ENCODE assay signal across 27 cellular contexts in genomic region chr18:55086931-55087330, GRCh38.
"Had no signal": no experiment of that assay in that cellular context is flagged by ENCODE, and none has a peak within 500 bp of the region (broad histone marks: within the 10 kb centered on the region; RNA-seq: fewer than 3 reads in every experiment).

No MANE protein-coding gene starts in this region.

- H3K27ac ChIP-seq: SK-N-MC had no signal

- DNase-seq: activated CD4-positive, alpha-beta T cell treated with anti-CD3 and anti-CD28 coated beads for 36 hours; activated CD4-positive, alpha-beta T cell treated with anti-CD3 and anti-CD28 coated beads, Interleukin-2, amount 50 U/mL, for 4 hours; activated CD8-positive, alpha-beta memory T cell treated with anti-CD3 and anti-CD28 coated beads, Interleukin-2, amount 50 U/mL, for 48 hours; activated CD8-positive, alpha-beta T cell treated with anti-CD3 and anti-CD28 coated beads, Interleukin-2, amount 10 ng/mL, durations not matched to agents 7 days and 5 days; activated effector memory CD4-positive, alpha-beta T cell treated with Interleukin-2 at 50 U/mL for 16 hours; activated naive CD4-positive, alpha-beta T cell; activated T-cell treated with anti-CD3 and anti-CD28 coated beads, Interleukin-2, amount 50 U/mL, for 1 hour; amniotic stem cell; KG1; NCI-H1092 treated with DMSO at 0.1 percent for 48 hours; NCI-H1436 treated with DMSO at 0.1 percent for 48 hours; NCI-H187; NCI-H2081; NCI-H524 treated with DMSO at 0.1 percent for 48 hours; NCI-H748 treated with DMSO at 0.1 percent for 48 hours; OCI-M1; RPMI8226; T-cell; T-helper 2 cell; T1000 had no signal

- H3K27ac Mint-ChIP-seq: activated CD4-positive, alpha-beta T cell treated with anti-CD3 and anti-CD28 coated beads for 36 hours; activated CD8-positive, alpha-beta T cell treated with anti-CD3 and anti-CD28 coated beads, Interleukin-2, amount 10 ng/mL, durations not matched to agents 7 days and 5 days; activated naive CD4-positive, alpha-beta T cell treated with anti-CD3 and anti-CD28 coated beads, Interleukin-2, amount 50 U/mL, for 24 hours; activated T-helper 1 cell treated with anti-CD3 and anti-CD28 coated beads, Interleukin-12 subunit alpha, Interleukin-12 subunit beta, Interleukin-2, Interleukin-4 antibody, amounts not matched to agents 30 ng/mL and 10 ng/mL and 1 ng/mL, durations not matched to agents 14 hours and 24 hours and 36 hours; brain; T-cell had no signal

- H3K4me3 Mint-ChIP-seq: activated CD4-positive, alpha-beta T cell treated with anti-CD3 and anti-CD28 coated beads for 36 hours; activated CD8-positive, alpha-beta T cell treated with anti-CD3 and anti-CD28 coated beads, Interleukin-2, amount 10 ng/mL, durations not matched to agents 7 days and 5 days; activated naive CD4-positive, alpha-beta T cell treated with anti-CD3 and anti-CD28 coated beads, Interleukin-2, amount 50 U/mL, for 24 hours; activated T-helper 1 cell treated with anti-CD3 and anti-CD28 coated beads, Interleukin-12 subunit alpha, Interleukin-12 subunit beta, Interleukin-2, Interleukin-4 antibody, amounts not matched to agents 30 ng/mL and 10 ng/mL and 1 ng/mL, durations not matched to agents 14 hours and 24 hours and 36 hours; brain; central memory CD8-positive, alpha-beta T cell; T-cell had no signal

- H3K4me3 ChIP-seq: SK-N-MC had no signal

- H3K9me3 Mint-ChIP-seq: activated T-helper 1 cell treated with anti-CD3 and anti-CD28 coated beads, Interleukin-12 subunit alpha, Interleukin-12 subunit beta, Interleukin-2, Interleukin-4 antibody, amounts not matched to agents 30 ng/mL and 10 ng/mL and 1 ng/mL, durations not matched to agents 14 hours and 24 hours and 36 hours; brain had no signal

- H3K36me3 Mint-ChIP-seq: activated naive CD4-positive, alpha-beta T cell treated with anti-CD3 and anti-CD28 coated beads, Interleukin-2, amount 50 U/mL, for 24 hours; brain; T-cell had no signal

- ATAC-seq: activated CD4-positive, alpha-beta T cell treated with anti-CD3 and anti-CD28 coated beads for 36 hours; activated CD8-positive, alpha-beta T cell treated with anti-CD3 and anti-CD28 coated beads, Interleukin-2, amount 10 ng/mL, durations not matched to agents 7 days and 5 days; Panc1; Right ventricle myocardium inferior; T-cell had no signal

- H3K4me1 Mint-ChIP-seq: activated CD4-positive, alpha-beta T cell treated with anti-CD3 and anti-CD28 coated beads for 36 hours; activated naive CD4-positive, alpha-beta T cell treated with anti-CD3 and anti-CD28 coated beads, Interleukin-2, amount 50 U/mL, for 24 hours; central memory CD8-positive, alpha-beta T cell; T-cell had no signal

- H3K27me3 Mint-ChIP-seq: central memory CD8-positive, alpha-beta T cell; T-cell had no signal
